In the genomic region with DNA sequence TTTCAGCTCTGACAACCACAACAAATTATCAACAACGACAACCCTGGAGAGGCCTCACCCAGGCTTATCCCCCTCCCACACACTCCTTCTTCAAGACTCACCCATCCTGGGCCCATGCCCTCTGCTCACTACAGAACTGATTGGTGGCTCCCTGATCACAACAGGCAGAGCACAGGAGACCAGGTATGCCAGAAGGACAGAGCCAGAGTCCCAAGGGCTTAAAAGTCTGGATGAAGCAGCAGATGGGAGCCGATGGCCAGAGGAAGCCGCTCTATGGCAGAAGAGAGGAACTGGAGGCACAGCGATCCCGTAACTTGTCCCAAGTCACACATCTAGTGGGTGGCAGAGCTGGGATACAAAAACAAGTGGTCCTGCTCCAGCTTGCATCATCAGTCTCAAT, we compare ENCODE assay signal across 18 cellular contexts. TPM values are rescaled to one million over a fixed set of nuclear protein-coding genes. Genes with fewer than 3 reads are reported as not detected.
DNase-seq lines count a peak whose midpoint lies in the region; ATAC-seq and TF ChIP-seq lines count a peak whose summit lies in the region.
"Had no signal": no experiment of that assay in that cellular context is flagged by ENCODE, and none has a peak within 500 bp of the region (broad histone marks: within the 10 kb centered on the region; RNA-seq: fewer than 3 reads in every experiment).

No MANE protein-coding gene starts in this region.

- no peak for ATAC-seq in activated CD8-positive, alpha-beta memory T cell treated with anti-CD3 and anti-CD28 coated beads, Interleukin-2, amount 10 ng/mL, durations not matched to agents 7 days and 5 days
- no peak for ATAC-seq in left lobe of liver
- ATAC-seq in GM21360 (IDR thresholded peaks at IDR 0.05; ENCODE audit: unreplicated experiment) = no peak

- TF ChIP-seq CTCF in Peyer's patch (IDR thresholded peaks at IDR 0.05) (no peak), suprapubic skin (IDR thresholded peaks at IDR 0.05) (no peak)

- no peaks in the 10 kb centered on the region for H3K27me3 ChIP-seq in Peyer's patch
- H3K27me3 ChIP-seq in suprapubic skin = no peaks in the 10 kb centered on the region
- H3K27me3 ChIP-seq in CD8-positive, alpha-beta memory T cell (ENCODE audit: insufficient read depth, low read length, poor library complexity, severe bottlenecking) = no peaks in the 10 kb centered on the region
- H3K27me3 ChIP-seq: BE2C, SJSA1 had no signal

- H3K4me3 ChIP-seq in Peyer's patch = no peak overlapping the region
- no peak overlapping the region for H3K4me3 ChIP-seq in suprapubic skin
- H3K4me3 ChIP-seq in CD8-positive, alpha-beta memory T cell (ENCODE audit: low read length) = no peak overlapping the region
- H3K4me3 ChIP-seq: SJSA1 had no signal

- no peak for TF ChIP-seq POLR2A in Peyer's patch (IDR thresholded peaks at IDR 0.05)
- TF ChIP-seq POLR2A in suprapubic skin (IDR thresholded peaks at IDR 0.05) = no peak

- no peak for TF ChIP-seq EP300 in suprapubic skin (IDR thresholded peaks at IDR 0.05)

- peaks cover 4% of the 10 kb centered on the region for H3K27me3 Mint-ChIP-seq in activated CD8-positive, alpha-beta memory T cell treated with anti-CD3 and anti-CD28 coated beads, Interleukin-2, amount 10 ng/mL, durations not matched to agents 7 days and 5 days
- peaks cover 0 to 2% of the 10 kb centered on the region in 2 donors for H3K27me3 Mint-ChIP-seq in CD8-positive, alpha-beta memory T cell

- peaks cover 5% of the 10 kb centered on the region for H3K4me1 Mint-ChIP-seq in activated CD8-positive, alpha-beta memory T cell treated with anti-CD3 and anti-CD28 coated beads, Interleukin-2, amount 10 ng/mL, durations not matched to agents 7 days and 5 days
- H3K4me1 Mint-ChIP-seq in CD8-positive, alpha-beta memory T cell = no peaks in the 10 kb centered on the region

- WGBS in suprapubic skin = 81% methylated on average over 5 of the region's 5 CpGs

- no peak overlapping the region for H3K27ac ChIP-seq in Peyer's patch
- H3K27ac ChIP-seq in suprapubic skin = no peak overlapping the region
- H3K27ac ChIP-seq in CD8-positive, alpha-beta memory T cell (ENCODE audit: low read depth, low read length) = no peak overlapping the region
- H3K27ac ChIP-seq: RWPE1, SJSA1 had no signal

- H3K27ac Mint-ChIP-seq in activated CD8-positive, alpha-beta memory T cell treated with anti-CD3 and anti-CD28 coated beads, Interleukin-2, amount 10 ng/mL, durations not matched to agents 7 days and 5 days = no peak overlapping the region
- H3K27ac Mint-ChIP-seq in CD8-positive, alpha-beta memory T cell = no peak overlapping the region

- no peaks in the 10 kb centered on the region for H3K4me1 ChIP-seq in Peyer's patch
- no peaks in the 10 kb centered on the region for H3K4me1 ChIP-seq in suprapubic skin
- no peaks in the 10 kb centered on the region for H3K4me1 ChIP-seq in CD8-positive, alpha-beta memory T cell (ENCODE audit: insufficient read depth, low read length)
- H3K4me1 ChIP-seq: SJSA1 had no signal

- H3K9me3 Mint-ChIP-seq in activated CD8-positive, alpha-beta memory T cell treated with anti-CD3 and anti-CD28 coated beads, Interleukin-2, amount 10 ng/mL, durations not matched to agents 7 days and 5 days (ENCODE audit: low read depth) = no peaks in the 10 kb centered on the region
- H3K9me3 Mint-ChIP-seq in CD8-positive, alpha-beta memory T cell = no peaks in the 10 kb centered on the region

- DNase-seq in Peyer's patch (peak in 2 of 3 donors; percentile 30 to 34), left lobe of liver (ENCODE audit: low spot score) (peak; percentile 23), suprapubic skin (ENCODE audit: low spot score in 2 of 2) (peak; percentile 16 to 57), NCI-H345 (lab: John Stamatoyannopoulos, UW) (no peak)
- DNase-seq in activated CD8-positive, alpha-beta memory T cell treated with anti-CD3 and anti-CD28 coated beads, Interleukin-2, amount 10 ng/mL, durations not matched to agents 7 days and 5 days = peak; percentile 19
- no peak for DNase-seq in CD8-positive, alpha-beta memory T cell
- DNase-seq: BE2C; GF-D8; IMR-90; NCI-H1417; NCI-H1930; NCI-H2171 treated with DMSO at 0.1 percent for 48 hours; NCI-H510A treated with DMSO at 0.1 percent for 48 hours; NK-92 treated with Interleukin-12 subunit alpha and Interleukin-12 subunit beta, amount 100 ng/mL, for 24 hours; OCI-M1 had no signal

- POLR2A ChIA-PET in CD8-positive, alpha-beta memory T cell (lab: Charles Lee) = no interaction called here

- CTCF ChIA-PET in activated CD8-positive, alpha-beta memory T cell treated with anti-CD3 and anti-CD28 coated beads, Interleukin-2, amount 10 ng/mL, durations not matched to agents 7 days and 5 days (lab: Charles Lee) = no interaction called here
- CTCF ChIA-PET in CD8-positive, alpha-beta memory T cell (lab: Charles Lee) = no interaction called here

- H3K9me3 ChIP-seq in Peyer's patch (no peaks in the 10 kb centered on the region), suprapubic skin (no peaks in the 10 kb centered on the region)
- H3K9me3 ChIP-seq in CD8-positive, alpha-beta memory T cell (ENCODE audit: low read length) = no peaks in the 10 kb centered on the region
- H3K9me3 ChIP-seq: BE2C, SJSA1 had no signal

- H3K36me3 Mint-ChIP-seq in activated CD8-positive, alpha-beta memory T cell treated with anti-CD3 and anti-CD28 coated beads, Interleukin-2, amount 10 ng/mL, durations not matched to agents 7 days and 5 days = no peaks in the 10 kb centered on the region
- no peaks in the 10 kb centered on the region for H3K36me3 Mint-ChIP-seq in CD8-positive, alpha-beta memory T cell

- no peaks in the 10 kb centered on the region for H3K36me3 ChIP-seq in Peyer's patch
- H3K36me3 ChIP-seq in suprapubic skin = no peaks in the 10 kb centered on the region
- no peaks in the 10 kb centered on the region for H3K36me3 ChIP-seq in CD8-positive, alpha-beta memory T cell (ENCODE audit: insufficient read depth, low read length)
- H3K36me3 ChIP-seq: BE2C, SJSA1 had no signal

- no peak overlapping the region for H3K4me3 Mint-ChIP-seq in activated CD8-positive, alpha-beta memory T cell treated with anti-CD3 and anti-CD28 coated beads, Interleukin-2, amount 10 ng/mL, durations not matched to agents 7 days and 5 days
- no peak overlapping the region for H3K4me3 Mint-ChIP-seq in CD8-positive, alpha-beta memory T cell

RNA-seq across cellular contexts. Expression of gene ITGA11, which starts 20.7 kb away (rescaled TPM):
- total RNA-seq in Peyer's patch = 10 to 100 TPM in 1 of 4 donors, 1 to 10 TPM in 2, under 1 TPM in 1; 0.88 to 24.8 (median 2.6) TPM
- under 1 TPM in 1 of 2 experiments, not detected in 1; 0.02 TPM for total RNA-seq in activated CD8-positive, alpha-beta memory T cell treated with anti-CD3 and anti-CD28 coated beads, Interleukin-2, amount 10 ng/mL, durations not matched to agents 7 days and 5 days
- total RNA-seq in left lobe of liver = 0.88 TPM
- total RNA-seq in suprapubic skin = 1 to 10 TPM in 3 of 4 donors, under 1 TPM in 1; 0.83 to 3.6 (median 2.0) TPM
- total RNA-seq in CD8-positive, alpha-beta memory T cell = not detected
- not detected for polyA plus RNA-seq in CD8-positive, alpha-beta memory T cell

Comparison
In these comparisons a context has a peak if more than half of its experiments do, and no peak if none do; other contexts are left out.
1. DNase-seq: peak in Peyer's patch (2 of 3), activated CD8-positive, alpha-beta memory T cell treated with anti-CD3 and anti-CD28 coated beads, Interleukin-2, amount 10 ng/mL, durations not matched to agents 7 days and 5 days (single experiment), left lobe of liver (single experiment) and suprapubic skin (2 of 2); none in CD8-positive, alpha-beta memory T cell (0 of 5) and NCI-H345 (single experiment).